ENCODE assay signal across 1 cellular context in the genomic region with DNA sequence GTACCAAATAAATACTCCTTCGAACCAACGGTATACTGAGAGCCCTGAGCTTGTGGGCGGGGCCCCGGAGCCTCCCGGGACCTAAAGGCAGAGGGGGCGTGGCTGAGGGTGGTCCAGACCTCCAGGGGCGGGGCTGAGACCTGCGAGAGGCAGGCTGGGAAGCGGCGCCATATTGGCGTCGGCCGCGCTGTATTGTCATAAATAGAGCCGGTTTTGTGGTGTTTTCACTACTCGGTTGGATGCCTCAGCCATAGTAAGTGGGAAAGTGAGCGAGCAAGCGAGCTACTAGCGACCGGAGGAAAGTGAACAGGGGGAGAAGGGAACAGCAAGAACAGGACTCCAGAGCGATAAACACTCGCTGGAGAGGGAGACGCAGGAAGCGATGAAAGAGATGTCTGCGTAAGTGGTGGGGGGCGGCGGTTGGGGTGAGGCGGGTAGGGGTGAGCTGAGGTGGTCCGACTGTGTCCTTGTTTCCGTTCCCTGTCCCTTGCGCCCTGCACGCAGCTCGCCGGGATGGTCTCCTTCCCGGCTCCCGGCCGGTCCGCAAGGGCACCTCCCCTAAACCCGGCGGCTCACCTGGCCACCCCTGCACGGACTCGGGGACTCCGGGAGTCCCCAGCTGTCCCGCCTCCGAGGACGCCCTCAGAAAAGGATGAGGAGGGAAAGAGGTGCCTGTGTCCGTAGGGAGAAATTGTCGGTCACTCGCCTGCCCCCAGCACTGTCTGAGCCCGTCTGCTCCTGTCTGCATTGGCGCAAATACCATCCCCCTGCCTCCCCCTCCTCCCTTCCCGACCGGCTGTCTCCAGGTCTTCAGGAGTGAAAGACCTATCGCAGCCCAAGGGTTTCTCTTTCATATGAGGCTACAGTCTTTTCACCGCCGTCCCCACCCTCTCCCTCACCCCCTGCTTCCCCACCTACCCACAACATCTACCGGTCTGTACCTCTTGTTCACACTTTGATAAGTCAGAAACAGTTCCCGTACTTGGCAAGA.
TF ChIP-seq lines count a peak whose summit lies in the region.

TSS of gene PAPOLG (plus strand) at position 172 of the 991 bp plus-strand sequence. CDS start at position 383, 211 bp downstream.

TF ChIP-seq in GM12878, 131 proteins besides CTCF, POLR2A, EP300 and RAD21 (continued from another document and continues in another):
- TF ChIP-seq, protein P1, sequence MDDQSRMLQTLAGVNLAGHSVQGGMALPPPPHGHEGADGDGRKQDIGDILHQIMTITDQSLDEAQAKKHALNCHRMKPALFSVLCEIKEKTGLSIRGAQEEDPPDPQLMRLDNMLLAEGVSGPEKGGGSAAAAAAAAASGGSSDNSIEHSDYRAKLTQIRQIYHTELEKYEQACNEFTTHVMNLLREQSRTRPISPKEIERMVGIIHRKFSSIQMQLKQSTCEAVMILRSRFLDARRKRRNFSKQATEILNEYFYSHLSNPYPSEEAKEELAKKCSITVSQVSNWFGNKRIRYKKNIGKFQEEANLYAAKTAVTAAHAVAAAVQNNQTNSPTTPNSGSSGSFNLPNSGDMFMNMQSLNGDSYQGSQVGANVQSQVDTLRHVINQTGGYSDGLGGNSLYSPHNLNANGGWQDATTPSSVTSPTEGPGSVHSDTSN (IDR thresholded peaks at IDR 0.05; ENCODE audit: insufficient replicate concordance, low read depth, low read length): no peak
- TF ChIP-seq CREB1 (IDR thresholded peaks at IDR 0.05; ENCODE audit: low read depth) (0 out of 2 replicates have a peak, but pooled peaks have one; percentile 8), RUNX3 (IDR thresholded peaks at IDR 0.05; ENCODE audit: low read length) (peak; percentile 79), YY1 (IDR thresholded peaks at IDR 0.05; ENCODE audit: low read depth, low read length) (peak; percentile 97), ZNF207 (IDR thresholded peaks at IDR 0.05; ENCODE audit: borderline replicate concordance) (peak; percentile 62; the same call in 1 of the 2 replicates), KAT2A (conservative IDR thresholded peaks at IDR 0.05; ENCODE audit: control insufficient read depth, low read depth, low read length) (no peak), IRF3 (IDR thresholded peaks at IDR 0.05) (no peak), JUND (IDR thresholded peaks at IDR 0.05; ENCODE audit: low read depth, low read length) (no peak), NR2C1 (IDR thresholded peaks at IDR 0.05) (no peak), SIX5 (IDR thresholded peaks at IDR 0.05; ENCODE audit: low read depth, low read length, severe bottlenecking) (peak; percentile 3), CBX3 (IDR thresholded peaks at IDR 0.05; ENCODE audit: borderline replicate concordance, low read depth) (no peak), SREBF1 (IDR thresholded peaks at IDR 0.05; ENCODE audit: low read length) (0 out of 2 replicates have a peak, but pooled peaks have one; percentile 9), REST (IDR thresholded peaks at IDR 0.05; ENCODE audit: low read depth, low read length) (no peak), NBN (IDR thresholded peaks at IDR 0.05) (no peak; the same call in 1 of the 2 replicates), POU2F2 (IDR thresholded peaks at IDR 0.05; ENCODE audit: borderline replicate concordance, low read depth, low read length) (peak; percentile 58; the same call in 2 of the 3 replicates), NFIC (IDR thresholded peaks at IDR 0.05; ENCODE audit: low read depth, low read length) (no peak), IKZF1 (conservative IDR thresholded peaks at IDR 0.05) (peak; percentile 45; the same call in 1 of the 2 replicates), MEF2B (IDR thresholded peaks at IDR 0.05; ENCODE audit: partially characterized antibody, poor library complexity, severe bottlenecking) (peak; percentile 77), TBL1XR1 (IDR thresholded peaks at IDR 0.05; ENCODE audit: low read depth, low read length) (0 out of 2 replicates have a peak, but pooled peaks have one; percentile 19), STAT1 (conservative IDR thresholded peaks at IDR 0.05) (no peak), PML (IDR thresholded peaks at IDR 0.05; ENCODE audit: low read length) (no peak), TCF3 (IDR thresholded peaks at IDR 0.05; ENCODE audit: borderline replicate concordance, insufficient read depth, low read depth, low read length) (0 out of 2 replicates have a peak, but pooled peaks have one; percentile 28), POLR2AphosphoS5 (IDR thresholded peaks at IDR 0.05; ENCODE audit: low read length) (peak; percentile 93), HDGF (IDR thresholded peaks at IDR 0.05) (peak; percentile 69; the same call in 1 of the 2 replicates), ZNF24 (IDR thresholded peaks at IDR 0.05) (0 out of 2 replicates have a peak, but pooled peaks have one; percentile 18), BCL11A (IDR thresholded peaks at IDR 0.05; ENCODE audit: low read depth, low read length) (0 out of 2 replicates have a peak, but pooled peaks have one; percentile 6), BACH1 (IDR thresholded peaks at IDR 0.05; ENCODE audit: borderline replicate concordance) (no peak; the same call in 1 of the 2 replicates), SREBF2 (IDR thresholded peaks at IDR 0.05; ENCODE audit: low read length) (no peak), CUX1 (IDR thresholded peaks at IDR 0.05; ENCODE audit: insufficient replicate concordance, low read depth, low read length) (no peak), SPI1 (IDR thresholded peaks at IDR 0.05; ENCODE audit: borderline replicate concordance, insufficient read depth, low read depth, low read length) (no peak), ZZZ3 (IDR thresholded peaks at IDR 0.05; ENCODE audit: control insufficient read depth, insufficient read length, low read depth) (no peak), NFXL1 (IDR thresholded peaks at IDR 0.05; ENCODE audit: borderline replicate concordance) (no peak), MYB (IDR thresholded peaks at IDR 0.05; ENCODE audit: borderline replicate concordance, low read depth, low read length) (no peak), FOS (IDR thresholded peaks at IDR 0.05; ENCODE audit: borderline replicate concordance, extremely low read depth, insufficient read length) (no peak)
- TF ChIP-seq, protein P2, sequence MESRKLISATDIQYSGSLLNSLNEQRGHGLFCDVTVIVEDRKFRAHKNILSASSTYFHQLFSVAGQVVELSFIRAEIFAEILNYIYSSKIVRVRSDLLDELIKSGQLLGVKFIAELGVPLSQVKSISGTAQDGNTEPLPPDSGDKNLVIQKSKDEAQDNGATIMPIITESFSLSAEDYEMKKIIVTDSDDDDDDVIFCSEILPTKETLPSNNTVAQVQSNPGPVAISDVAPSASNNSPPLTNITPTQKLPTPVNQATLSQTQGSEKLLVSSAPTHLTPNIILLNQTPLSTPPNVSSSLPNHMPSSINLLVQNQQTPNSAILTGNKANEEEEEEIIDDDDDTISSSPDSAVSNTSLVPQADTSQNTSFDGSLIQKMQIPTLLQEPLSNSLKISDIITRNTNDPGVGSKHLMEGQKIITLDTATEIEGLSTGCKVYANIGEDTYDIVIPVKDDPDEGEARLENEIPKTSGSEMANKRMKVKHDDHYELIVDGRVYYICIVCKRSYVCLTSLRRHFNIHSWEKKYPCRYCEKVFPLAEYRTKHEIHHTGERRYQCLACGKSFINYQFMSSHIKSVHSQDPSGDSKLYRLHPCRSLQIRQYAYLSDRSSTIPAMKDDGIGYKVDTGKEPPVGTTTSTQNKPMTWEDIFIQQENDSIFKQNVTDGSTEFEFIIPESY (IDR thresholded peaks at IDR 0.05): no peak
- TF ChIP-seq, protein P3, sequence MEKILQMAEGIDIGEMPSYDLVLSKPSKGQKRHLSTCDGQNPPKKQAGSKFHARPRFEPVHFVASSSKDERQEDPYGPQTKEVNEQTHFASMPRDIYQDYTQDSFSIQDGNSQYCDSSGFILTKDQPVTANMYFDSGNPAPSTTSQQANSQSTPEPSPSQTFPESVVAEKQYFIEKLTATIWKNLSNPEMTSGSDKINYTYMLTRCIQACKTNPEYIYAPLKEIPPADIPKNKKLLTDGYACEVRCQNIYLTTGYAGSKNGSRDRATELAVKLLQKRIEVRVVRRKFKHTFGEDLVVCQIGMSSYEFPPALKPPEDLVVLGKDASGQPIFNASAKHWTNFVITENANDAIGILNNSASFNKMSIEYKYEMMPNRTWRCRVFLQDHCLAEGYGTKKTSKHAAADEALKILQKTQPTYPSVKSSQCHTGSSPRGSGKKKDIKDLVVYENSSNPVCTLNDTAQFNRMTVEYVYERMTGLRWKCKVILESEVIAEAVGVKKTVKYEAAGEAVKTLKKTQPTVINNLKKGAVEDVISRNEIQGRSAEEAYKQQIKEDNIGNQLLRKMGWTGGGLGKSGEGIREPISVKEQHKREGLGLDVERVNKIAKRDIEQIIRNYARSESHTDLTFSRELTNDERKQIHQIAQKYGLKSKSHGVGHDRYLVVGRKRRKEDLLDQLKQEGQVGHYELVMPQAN (conservative IDR thresholded peaks at IDR 0.05): 0 out of 2 replicates have a peak, but pooled peaks have one; percentile 42
- TF ChIP-seq, protein P4, sequence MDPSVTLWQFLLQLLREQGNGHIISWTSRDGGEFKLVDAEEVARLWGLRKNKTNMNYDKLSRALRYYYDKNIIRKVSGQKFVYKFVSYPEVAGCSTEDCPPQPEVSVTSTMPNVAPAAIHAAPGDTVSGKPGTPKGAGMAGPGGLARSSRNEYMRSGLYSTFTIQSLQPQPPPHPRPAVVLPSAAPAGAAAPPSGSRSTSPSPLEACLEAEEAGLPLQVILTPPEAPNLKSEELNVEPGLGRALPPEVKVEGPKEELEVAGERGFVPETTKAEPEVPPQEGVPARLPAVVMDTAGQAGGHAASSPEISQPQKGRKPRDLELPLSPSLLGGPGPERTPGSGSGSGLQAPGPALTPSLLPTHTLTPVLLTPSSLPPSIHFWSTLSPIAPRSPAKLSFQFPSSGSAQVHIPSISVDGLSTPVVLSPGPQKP (IDR thresholded peaks at IDR 0.05; ENCODE audit: low read depth, low read length): no peak
